In genomic region chr14:61341275-61342210, GRCh38 we compare ENCODE assay signal across 15 cellular contexts. TPM values are rescaled to one million over a fixed set of nuclear protein-coding genes. Genes with fewer than 3 reads are reported as not detected.
DNase-seq lines count a peak whose midpoint lies in the region; ATAC-seq and TF ChIP-seq lines count a peak whose summit lies in the region.
"Had no signal": no experiment of that assay in that cellular context is flagged by ENCODE, and none has a peak within 500 bp of the region (broad histone marks: within the 10 kb centered on the region; RNA-seq: fewer than 3 reads in every experiment).

No MANE protein-coding gene starts in this region.

- H3K4me1 ChIP-seq in esophagus squamous epithelium, result peaks cover 17 to 91% (median 47%) of the 10 kb centered on the region in 3 donors
- H3K4me1 ChIP-seq in suprapubic skin, result peaks cover 57% of the 10 kb centered on the region
- H3K4me1 ChIP-seq in sigmoid colon, result peaks cover 0 to 10% (median 0%) of the 10 kb centered on the region in 4 donors

- no peak for DNase-seq in activated CD8-positive, alpha-beta memory T cell treated with anti-CD3 and anti-CD28 coated beads, Interleukin-2, amount 10 ng/mL, durations not matched to agents 7 days and 5 days
- DNase-seq in activated CD8-positive, alpha-beta memory T cell treated with anti-CD3 and anti-CD28 coated beads, Interleukin-2, amount 50 U/mL, for 48 hours, result no peak
- DNase-seq in T-helper 2 cell treated with Interferon-gamma antibody and Interleukin-4, amounts not matched to agents 5 μg/mL and 100 μg/mL, for 36 hours (ENCODE audit: low spot score), result peak; percentile 26
- DNase-seq in esophagus squamous epithelium (lab: John Stamatoyannopoulos, UW), result no peak
- no peak for DNase-seq in suprapubic skin (ENCODE audit: low spot score in 2 of 2)
- no peak for DNase-seq in mesothelial cell of epicardium (ENCODE audit: low spot score in 2 of 2, unreplicated experiment in 2 of 2)
- DNase-seq in sigmoid colon, result no peak
- DNase-seq: ACHN, DMS79 treated with DMSO at 0.1 percent for 48 hours, foreskin fibroblast, naive B cell, NCI-H2029 had no signal

- H3K36me3 ChIP-seq in esophagus squamous epithelium (no peaks in the 10 kb centered on the region), suprapubic skin (no peaks in the 10 kb centered on the region), sigmoid colon (no peaks in the 10 kb centered on the region)
- H3K36me3 ChIP-seq: adrenal gland had no signal

- peaks cover 92% of the 10 kb centered on the region for H3K4me1 Mint-ChIP-seq in activated CD8-positive, alpha-beta memory T cell treated with anti-CD3 and anti-CD28 coated beads, Interleukin-2, amount 10 ng/mL, durations not matched to agents 7 days and 5 days
- peaks cover 80% of the 10 kb centered on the region for H3K4me1 Mint-ChIP-seq in T-helper 2 cell treated with Interferon-gamma antibody and Interleukin-4, amounts not matched to agents 5 μg/mL and 100 μg/mL, for 36 hours (ENCODE audit: low read depth)
- H3K4me1 Mint-ChIP-seq in mesothelial cell of epicardium, result peaks cover 13% of the 10 kb centered on the region

- TF ChIP-seq POLR2A in esophagus squamous epithelium (IDR thresholded peaks at IDR 0.05) (no peak), suprapubic skin (IDR thresholded peaks at IDR 0.05) (no peak), sigmoid colon (IDR thresholded peaks at IDR 0.05) (no peak)

- H3K4me3 ChIP-seq in esophagus squamous epithelium (no peak overlapping the region), suprapubic skin (no peak overlapping the region), sigmoid colon (no peak overlapping the region)
- H3K4me3 ChIP-seq: adrenal gland had no signal

- H3K27me3 ChIP-seq in esophagus squamous epithelium (no peaks in the 10 kb centered on the region), suprapubic skin (no peaks in the 10 kb centered on the region), sigmoid colon (no peaks in the 10 kb centered on the region)
- H3K27me3 ChIP-seq: adrenal gland had no signal

- peak overlapping the region; percentile 90 for H3K27ac Mint-ChIP-seq in activated CD8-positive, alpha-beta memory T cell treated with anti-CD3 and anti-CD28 coated beads, Interleukin-2, amount 10 ng/mL, durations not matched to agents 7 days and 5 days
- peak overlapping the region; percentile 98 for H3K27ac Mint-ChIP-seq in T-helper 2 cell treated with Interferon-gamma antibody and Interleukin-4, amounts not matched to agents 5 μg/mL and 100 μg/mL, for 36 hours
- no peak overlapping the region for H3K27ac Mint-ChIP-seq in mesothelial cell of epicardium
- H3K27ac Mint-ChIP-seq: type B pancreatic cell had no signal

- H3K9me3 ChIP-seq in esophagus squamous epithelium (no peaks in the 10 kb centered on the region), suprapubic skin (no peaks in the 10 kb centered on the region), sigmoid colon (no peaks in the 10 kb centered on the region)
- H3K9me3 ChIP-seq: adrenal gland had no signal

- TF ChIP-seq EP300 in suprapubic skin (IDR thresholded peaks at IDR 0.05), result no peak
- no peak for TF ChIP-seq EP300 in sigmoid colon (IDR thresholded peaks at IDR 0.05)

- H3K27ac ChIP-seq in esophagus squamous epithelium (peak overlapping the region; percentile 39 to 74 (median 70)), suprapubic skin (peak overlapping the region; percentile 6), sigmoid colon (peak overlapping the region in 2 of 4 donors; percentile 11 to 18)

- H3K4me3 Mint-ChIP-seq in activated CD8-positive, alpha-beta memory T cell treated with anti-CD3 and anti-CD28 coated beads, Interleukin-2, amount 10 ng/mL, durations not matched to agents 7 days and 5 days, result peak overlapping the region; percentile 78
- peak overlapping the region; percentile 76 for H3K4me3 Mint-ChIP-seq in T-helper 2 cell treated with Interferon-gamma antibody and Interleukin-4, amounts not matched to agents 5 μg/mL and 100 μg/mL, for 36 hours
- no peak overlapping the region for H3K4me3 Mint-ChIP-seq in mesothelial cell of epicardium
- H3K4me3 Mint-ChIP-seq: type B pancreatic cell had no signal

- peak; percentile 13 for ATAC-seq in activated CD8-positive, alpha-beta memory T cell treated with anti-CD3 and anti-CD28 coated beads, Interleukin-2, amount 10 ng/mL, durations not matched to agents 7 days and 5 days
- no peak for ATAC-seq in GM21360 (IDR thresholded peaks at IDR 0.05; ENCODE audit: unreplicated experiment)

- H3K9me3 Mint-ChIP-seq in activated CD8-positive, alpha-beta memory T cell treated with anti-CD3 and anti-CD28 coated beads, Interleukin-2, amount 10 ng/mL, durations not matched to agents 7 days and 5 days (ENCODE audit: low read depth), result no peaks in the 10 kb centered on the region
- no peaks in the 10 kb centered on the region for H3K9me3 Mint-ChIP-seq in T-helper 2 cell treated with Interferon-gamma antibody and Interleukin-4, amounts not matched to agents 5 μg/mL and 100 μg/mL, for 36 hours
- H3K9me3 Mint-ChIP-seq in mesothelial cell of epicardium, result no peaks in the 10 kb centered on the region
- H3K9me3 Mint-ChIP-seq: naive B cell, type B pancreatic cell had no signal

- WGBS in esophagus squamous epithelium, 2 donors, result 60 to 63% methylated on average over 5 of the region's 5 CpGs
- WGBS in suprapubic skin, result 73% methylated on average over 5 of the region's 5 CpGs
- WGBS in sigmoid colon, 2 donors, result 71 to 80% methylated on average over 5 of the region's 5 CpGs

- no peaks in the 10 kb centered on the region for H3K27me3 Mint-ChIP-seq in activated CD8-positive, alpha-beta memory T cell treated with anti-CD3 and anti-CD28 coated beads, Interleukin-2, amount 10 ng/mL, durations not matched to agents 7 days and 5 days
- no peaks in the 10 kb centered on the region for H3K27me3 Mint-ChIP-seq in T-helper 2 cell treated with Interferon-gamma antibody and Interleukin-4, amounts not matched to agents 5 μg/mL and 100 μg/mL, for 36 hours (ENCODE audit: low read depth)
- H3K27me3 Mint-ChIP-seq in mesothelial cell of epicardium (ENCODE audit: low read depth), result no peaks in the 10 kb centered on the region
- H3K27me3 Mint-ChIP-seq: naive B cell, type B pancreatic cell had no signal

- CTCF ChIA-PET in activated CD8-positive, alpha-beta memory T cell treated with anti-CD3 and anti-CD28 coated beads, Interleukin-2, amount 10 ng/mL, durations not matched to agents 7 days and 5 days (lab: Charles Lee), result interaction anchor here (0.8 to 4.2 kb wide), 3 partner anchors 8 to 48 kb away, joined by 3 to 18 read pairs (median 4); partner anchors contain the start of gene PRKCH

- peaks cover 46% of the 10 kb centered on the region for H3K36me3 Mint-ChIP-seq in activated CD8-positive, alpha-beta memory T cell treated with anti-CD3 and anti-CD28 coated beads, Interleukin-2, amount 10 ng/mL, durations not matched to agents 7 days and 5 days
- peaks cover 42% of the 10 kb centered on the region for H3K36me3 Mint-ChIP-seq in T-helper 2 cell treated with Interferon-gamma antibody and Interleukin-4, amounts not matched to agents 5 μg/mL and 100 μg/mL, for 36 hours (ENCODE audit: low read depth)
- H3K36me3 Mint-ChIP-seq in mesothelial cell of epicardium, result no peaks in the 10 kb centered on the region
- H3K36me3 Mint-ChIP-seq: naive B cell had no signal

- no peak for TF ChIP-seq CTCF in esophagus squamous epithelium (IDR thresholded peaks at IDR 0.05)
- no peak for TF ChIP-seq CTCF in suprapubic skin (IDR thresholded peaks at IDR 0.05)
- TF ChIP-seq CTCF in mesothelial cell of epicardium (IDR thresholded peaks at IDR 0.05; ENCODE audit: unreplicated experiment), result no peak
- no peak for TF ChIP-seq CTCF in sigmoid colon (IDR thresholded peaks at IDR 0.05)

- intact Hi-C loops in esophagus squamous epithelium (cut with DNase I), result no loop called here
- intact Hi-C loops in sigmoid colon (cut with DNase I), result no loop called here

RNA-seq across cellular contexts. Expression of gene PRKCH, which starts 20.2 kb away (rescaled TPM):
- 100 to 1,000 TPM; 304 to 312 TPM for total RNA-seq in activated CD8-positive, alpha-beta memory T cell treated with anti-CD3 and anti-CD28 coated beads, Interleukin-2, amount 10 ng/mL, durations not matched to agents 7 days and 5 days
- total RNA-seq in esophagus squamous epithelium, result 10 to 100 TPM; 34.5 to 51.3 (median 45.0) TPM
- total RNA-seq in suprapubic skin, result 100 to 1,000 TPM in 1 of 4 donors, 10 to 100 TPM in 3; 49.5 to 147 (median 59.2) TPM
- 8.4 to 9.2 TPM (median 9.0 TPM) in 3 replicates for total RNA-seq in mesothelial cell of epicardium
- 10 to 100 TPM in 3 of 4 donors, 1 to 10 TPM in 1; 7.6 to 19.9 (median 12.7) TPM for total RNA-seq in sigmoid colon
- 10 to 100 TPM in 1 of 3 donors, 1 to 10 TPM in 2; 4.2 to 16.2 (median 4.6) TPM for polyA plus RNA-seq in sigmoid colon
